Comparison of ENCODE assay signal across 19 cellular contexts in the genomic region with DNA sequence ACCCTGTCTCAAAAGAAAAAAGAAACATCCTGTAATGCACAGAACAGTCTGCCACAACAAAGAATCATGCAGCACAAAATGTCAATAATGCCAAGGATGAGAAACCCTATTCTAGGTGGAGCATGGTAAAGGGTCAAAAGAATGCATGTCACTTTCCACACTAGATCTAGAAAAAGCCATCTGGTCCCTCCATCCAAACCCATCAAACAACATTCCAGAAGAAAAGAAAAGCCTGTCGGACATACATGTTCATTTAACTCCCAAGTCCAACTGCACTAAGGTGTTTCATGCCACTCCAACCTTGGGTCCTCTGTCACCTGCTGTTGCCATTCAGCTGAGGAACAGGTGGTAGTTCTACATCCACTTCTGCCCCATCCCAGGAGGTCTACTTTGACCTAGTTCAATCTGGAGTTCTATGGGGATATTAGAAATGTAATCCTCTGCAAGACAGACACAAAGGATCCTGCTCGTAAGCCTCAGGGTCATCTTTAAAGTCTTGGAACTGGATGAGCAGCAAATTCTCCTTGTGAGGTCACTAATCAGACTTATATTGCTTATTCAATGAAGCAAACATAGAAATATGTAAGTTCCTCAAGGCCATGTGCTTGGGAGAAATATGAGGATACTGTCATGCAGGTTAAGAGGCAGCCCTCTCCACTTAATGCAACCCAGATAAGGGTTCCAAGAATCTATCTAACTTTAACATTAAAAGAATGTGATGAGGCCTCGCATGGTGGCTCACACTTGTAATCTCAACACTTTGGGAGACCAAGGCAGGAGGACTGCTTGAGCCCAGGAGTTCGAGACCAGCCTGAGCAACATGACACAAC. TPM values are rescaled to one million over a fixed set of nuclear protein-coding genes. Genes with fewer than 3 reads are reported as not detected.
DNase-seq lines count a peak whose midpoint lies in the region; ATAC-seq and TF ChIP-seq lines count a peak whose summit lies in the region.
"Had no signal": no experiment of that assay in that cellular context is flagged by ENCODE, and none has a peak within 500 bp of the region (broad histone marks: within the 10 kb centered on the region; RNA-seq: fewer than 3 reads in every experiment).

No MANE protein-coding gene starts in this region.

- peak overlapping the region in 5 of 7 donors; percentile 1 to 48 (median 37) for H3K27ac Mint-ChIP-seq in CD4-positive, alpha-beta memory T cell
- H3K27ac Mint-ChIP-seq in T-helper 17 cell: no peak overlapping the region
- H3K27ac Mint-ChIP-seq in neural crest cell (ENCODE audit: unreplicated experiment): no peak overlapping the region
- H3K27ac Mint-ChIP-seq: B cell had no signal

- peaks cover 60 to 71% (median 69%) of the 10 kb centered on the region in 11 experiments for H3K36me3 ChIP-seq in BLaER1 treated with 17β-estradiol and CSF1 and Interleukin-3, amounts not matched to agents 10 nM and 100 nM
- H3K36me3 ChIP-seq in CD4-positive, alpha-beta memory T cell (ENCODE audit: insufficient read depth, low read length): peaks cover 49% of the 10 kb centered on the region
- no peaks in the 10 kb centered on the region for H3K36me3 ChIP-seq in breast epithelium

- no peak for DNase-seq in CD4-positive, alpha-beta memory T cell
- DNase-seq in T-helper 17 cell (no peak), neural crest cell (ENCODE audit: low read depth, low spot score) (no peak), DMS153 treated with DMSO at 0.1 percent for 48 hours (lab: John Stamatoyannopoulos, UW; ENCODE audit: unreplicated experiment) (no peak), breast epithelium (ENCODE audit: low spot score in 2 of 2) (no peak), NCI-H2081 (lab: John Stamatoyannopoulos, UW) (no peak), NCI-H1930 (lab: John Stamatoyannopoulos, UW) (no peak)
- DNase-seq: ACHN; EL; HCEC 1CT; IMR-90; NCI-H1436 treated with DMSO at 0.1 percent for 48 hours; NCI-H345; NCI-H526 treated with DMSO at 0.1 percent for 48 hours; NK-92 treated with Interleukin-12 subunit alpha and Interleukin-12 subunit beta, amount 100 ng/mL, for 24 hours; OCI-M1; RPMI8226 had no signal

- POLR2A ChIA-PET in CD4-positive, alpha-beta memory T cell (lab: Charles Lee; ENCODE audit: partially characterized antibody): interaction anchor here (6.4 kb wide), 1 partner anchor 11 kb away, joined by 47 read pairs; the partner anchor contains the start of genes NIT1 and PFDN2

- no peaks in the 10 kb centered on the region for H3K27me3 ChIP-seq in BLaER1 treated with 17β-estradiol and CSF1 and Interleukin-3, amounts not matched to agents 10 nM and 100 nM
- H3K27me3 ChIP-seq in CD4-positive, alpha-beta memory T cell (ENCODE audit: insufficient read depth, low read length): no peaks in the 10 kb centered on the region
- no peaks in the 10 kb centered on the region for H3K27me3 ChIP-seq in breast epithelium

- no peak overlapping the region for H3K4me3 ChIP-seq in BLaER1 treated with 17β-estradiol and CSF1 and Interleukin-3, amounts not matched to agents 10 nM and 100 nM
- no peak overlapping the region for H3K4me3 ChIP-seq in CD4-positive, alpha-beta memory T cell (ENCODE audit: low read length in 2 of 2)
- no peak overlapping the region for H3K4me3 ChIP-seq in breast epithelium

- TF ChIP-seq POLR2A in breast epithelium (IDR thresholded peaks at IDR 0.05): no peak

- peaks cover 26 to 57% of the 10 kb centered on the region in 2 donors for H3K36me3 Mint-ChIP-seq in CD4-positive, alpha-beta memory T cell
- H3K36me3 Mint-ChIP-seq in T-helper 17 cell (ENCODE audit: low read depth) (peaks cover 10% of the 10 kb centered on the region), neural crest cell (ENCODE audit: low read depth) (peaks cover 14% of the 10 kb centered on the region)

- no peaks in the 10 kb centered on the region for H3K27me3 Mint-ChIP-seq in CD4-positive, alpha-beta memory T cell
- H3K27me3 Mint-ChIP-seq in T-helper 17 cell (no peaks in the 10 kb centered on the region), neural crest cell (ENCODE audit: low read depth) (no peaks in the 10 kb centered on the region)
- H3K27me3 Mint-ChIP-seq: B cell had no signal

- H3K4me2 ChIP-seq in BLaER1 treated with 17β-estradiol and CSF1 and Interleukin-3, amounts not matched to agents 10 nM and 100 nM: peak overlapping the region in 9 of 11 experiments; percentile 0 to 97 (median 62); a peak in 13 of 22 replicates

- intact Hi-C loops in CD4-positive, alpha-beta memory T cell (cut with micrococcal nuclease): no loop called here
- intact Hi-C loops in breast epithelium (cut with DNase I; ENCODE audit: low total_unique reads): no loop called here

- ATAC-seq in T-helper 17 cell: no peak

- peak overlapping the region in 3 of 8 donors; percentile 4 to 17 (median 9) for H3K4me3 Mint-ChIP-seq in CD4-positive, alpha-beta memory T cell
- H3K4me3 Mint-ChIP-seq in T-helper 17 cell (peak overlapping the region; percentile 15), neural crest cell (peak overlapping the region; percentile 49)
- H3K4me3 Mint-ChIP-seq: B cell had no signal

- no peaks in the 10 kb centered on the region for H3K9me3 ChIP-seq in BLaER1 treated with 17β-estradiol and CSF1 and Interleukin-3, amounts not matched to agents 10 nM and 100 nM (replicated peaks in 1 of 11)
- H3K9me3 ChIP-seq in CD4-positive, alpha-beta memory T cell (ENCODE audit: control insufficient read depth in 1 of 2, low read length in 2 of 2): no peaks in the 10 kb centered on the region
- no peaks in the 10 kb centered on the region for H3K9me3 ChIP-seq in T-helper 17 cell (ENCODE audit: control insufficient read depth, low read length, poor library complexity, severe bottlenecking)
- no peaks in the 10 kb centered on the region for H3K9me3 ChIP-seq in breast epithelium

- TF ChIP-seq CTCF in neural crest cell (conservative IDR thresholded peaks at IDR 0.05): no peak
- no peak for TF ChIP-seq CTCF in breast epithelium (IDR thresholded peaks at IDR 0.05)

- H3K27ac ChIP-seq in BLaER1 treated with 17β-estradiol and CSF1 and Interleukin-3, amounts not matched to agents 10 nM and 100 nM: no peak overlapping the region; a peak in 1 of 22 replicates
- no peak overlapping the region for H3K27ac ChIP-seq in CD4-positive, alpha-beta memory T cell (ENCODE audit: low read depth, low read length)
- H3K27ac ChIP-seq in breast epithelium: no peak overlapping the region

- CTCF ChIA-PET in CD4-positive, alpha-beta memory T cell (lab: Charles Lee; ENCODE audit: partially characterized antibody): interaction anchor here (0.7 to 1.0 kb wide), 2 partner anchors 31 to 43 kb away, joined by 3 read pairs; no protein-coding TSS in a partner anchor

- peaks cover 48 to 59% (median 52%) of the 10 kb centered on the region in 10 experiments for H3K4me1 ChIP-seq in BLaER1 treated with 17β-estradiol and CSF1 and Interleukin-3, amounts not matched to agents 10 nM and 100 nM
- H3K4me1 ChIP-seq in CD4-positive, alpha-beta memory T cell (ENCODE audit: insufficient read depth, low read length): peaks cover 53% of the 10 kb centered on the region
- peaks cover 0 to 11% of the 10 kb centered on the region in 2 donors for H3K4me1 ChIP-seq in breast epithelium

- H3K9me3 Mint-ChIP-seq in CD4-positive, alpha-beta memory T cell: no peaks in the 10 kb centered on the region
- no peaks in the 10 kb centered on the region for H3K9me3 Mint-ChIP-seq in neural crest cell

- peaks cover 40 to 54% (median 53%) of the 10 kb centered on the region in 4 donors for H3K4me1 Mint-ChIP-seq in CD4-positive, alpha-beta memory T cell
- H3K4me1 Mint-ChIP-seq in T-helper 17 cell: peaks cover 49% of the 10 kb centered on the region
- H3K4me1 Mint-ChIP-seq in neural crest cell: peaks cover 27% of the 10 kb centered on the region

- H4K20me1 ChIP-seq in BLaER1 treated with 17β-estradiol and CSF1 and Interleukin-3, amounts not matched to agents 10 nM and 100 nM: peaks cover 0 to 73% (median 34%) of the 10 kb centered on the region in 11 experiments; a peak in 13 of 22 replicates

- no peak overlapping the region for H3K9ac ChIP-seq in BLaER1 treated with 17β-estradiol and CSF1 and Interleukin-3, amounts not matched to agents 10 nM and 100 nM

RNA-seq across cellular contexts. Expression of gene DEDD, which starts 3.7 kb away (rescaled TPM):
- 10 to 100 TPM; 39.1 to 41.4 TPM for total RNA-seq in CD4-positive, alpha-beta memory T cell
- polyA plus RNA-seq in CD4-positive, alpha-beta memory T cell: 10 to 100 TPM; 40.7 to 42.0 TPM
- total RNA-seq in T-helper 17 cell (10 to 100 TPM; 32.9 to 40.0 TPM), neural crest cell (35.1 and 36.2 TPM in 2 replicates), breast epithelium (10 to 100 TPM; 28.7 to 39.0 (median 37.6) TPM)

RNA-seq across cellular contexts. Expression of gene NIT1, which starts 10.9 kb away (rescaled TPM):
- total RNA-seq in CD4-positive, alpha-beta memory T cell: 10 to 100 TPM; 49.0 to 50.5 TPM
- polyA plus RNA-seq in CD4-positive, alpha-beta memory T cell: 10 to 100 TPM; 17.5 to 21.4 TPM
- total RNA-seq in T-helper 17 cell: 10 to 100 TPM; 16.0 to 19.3 TPM
- 48.6 and 53.9 TPM in 2 replicates for total RNA-seq in neural crest cell
- total RNA-seq in breast epithelium: 10 to 100 TPM; 36.3 to 44.5 (median 37.0) TPM

RNA-seq across cellular contexts. Expression of gene PFDN2, which starts 11.0 kb away (rescaled TPM):
- total RNA-seq in CD4-positive, alpha-beta memory T cell: 10 to 100 TPM; 40.8 to 41.0 TPM
- polyA plus RNA-seq in CD4-positive, alpha-beta memory T cell: 10 to 100 TPM; 70.9 to 89.1 TPM
- total RNA-seq in T-helper 17 cell: 10 to 100 TPM; 34.5 to 37.1 TPM
- 90.0 and 99.5 TPM in 2 replicates for total RNA-seq in neural crest cell
- 10 to 100 TPM; 32.5 to 50.1 (median 37.0) TPM for total RNA-seq in breast epithelium

RNA-seq across cellular contexts. Expression of gene UFC1, which starts 25.0 kb away (rescaled TPM):
- 10 to 100 TPM; 87.2 to 87.4 TPM for total RNA-seq in CD4-positive, alpha-beta memory T cell
- polyA plus RNA-seq in CD4-positive, alpha-beta memory T cell: 100 to 1,000 TPM; 146 to 176 TPM
- total RNA-seq in T-helper 17 cell (100 to 1,000 TPM; 152 to 154 TPM), neural crest cell (77.2 and 80.9 TPM in 2 replicates), breast epithelium (10 to 100 TPM; 76.0 to 90.3 (median 87.5) TPM)

RNA-seq across cellular contexts. Expression of gene USP21, which starts 30.5 kb away (rescaled TPM):
- 10 to 100 TPM; 62.0 to 63.6 TPM for total RNA-seq in CD4-positive, alpha-beta memory T cell
- polyA plus RNA-seq in CD4-positive, alpha-beta memory T cell: 10 to 100 TPM; 15.5 to 30.6 TPM
- total RNA-seq in T-helper 17 cell (10 to 100 TPM; 35.9 to 37.0 TPM), neural crest cell (41.6 and 45.2 TPM in 2 replicates), breast epithelium (10 to 100 TPM; 11.7 to 26.9 (median 24.9) TPM)

Comparison
In these comparisons a context has a peak if more than half of its experiments do, and no peak if none do; other contexts are left out.
1. H3K27ac Mint-ChIP-seq: peak in CD4-positive, alpha-beta memory T cell (5 of 7); none in T-helper 17 cell (single experiment) and neural crest cell (single experiment).